Comparison of ENCODE assay signal across 18 cellular contexts in the genomic region with DNA sequence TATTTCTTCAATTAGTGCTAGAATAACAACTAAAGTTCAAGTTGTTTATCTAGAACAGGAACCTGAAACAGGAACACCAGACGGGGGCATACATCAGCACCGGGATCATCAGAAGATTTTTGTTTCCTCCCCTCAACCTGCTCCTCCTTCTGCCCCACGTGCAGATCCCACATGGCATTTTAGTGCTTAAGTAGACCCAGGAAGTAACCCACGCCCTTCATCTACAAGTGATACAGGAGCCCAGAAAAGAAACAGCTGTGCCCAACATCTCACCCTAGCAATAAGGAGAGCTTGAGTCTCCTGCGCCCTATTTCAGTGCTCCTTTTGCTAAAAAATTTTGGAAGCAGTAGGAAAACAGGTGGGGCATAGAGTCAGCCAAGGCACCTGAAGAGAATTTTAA. TPM values are rescaled to one million over a fixed set of nuclear protein-coding genes. Genes with fewer than 3 reads are reported as not detected.
"Had no signal": no experiment of that assay in that cellular context is flagged by ENCODE, and none has a peak within 500 bp of the region (broad histone marks: within the 10 kb centered on the region; RNA-seq: fewer than 3 reads in every experiment).

No MANE protein-coding gene starts in this region.

- H3K36me3 Mint-ChIP-seq: naive thymus-derived CD8-positive, alpha-beta T cell; stimulated activated naive B cell treated with anti-CD40 and anti-IgM and Interleukin-4, amounts not matched to agents 10 μg/mL and 1 μg/mL and 100 μg/mL, for 72 hours had no signal

- H3K4me3 Mint-ChIP-seq: endodermal cell; naive thymus-derived CD8-positive, alpha-beta T cell; stimulated activated naive B cell treated with anti-CD40 and anti-IgM and Interleukin-4, amounts not matched to agents 10 μg/mL and 1 μg/mL and 100 μg/mL, for 72 hours had no signal

- H3K4me3 ChIP-seq: coronary artery, heart left ventricle, mucosa of descending colon, right atrium auricular region, sigmoid colon, skin epidermis had no signal

- H3K27ac Mint-ChIP-seq: endodermal cell; naive thymus-derived CD8-positive, alpha-beta T cell; stimulated activated naive B cell treated with anti-CD40 and anti-IgM and Interleukin-4, amounts not matched to agents 10 μg/mL and 1 μg/mL and 100 μg/mL, for 72 hours had no signal

- H3K9me3 Mint-ChIP-seq: endodermal cell; naive thymus-derived CD8-positive, alpha-beta T cell; stimulated activated naive B cell treated with anti-CD40 and anti-IgM and Interleukin-4, amounts not matched to agents 10 μg/mL and 1 μg/mL and 100 μg/mL, for 72 hours had no signal

- H3K27ac ChIP-seq: coronary artery, heart left ventricle, right atrium auricular region, sigmoid colon, skin epidermis had no signal

- DNase-seq: effector CD4-positive, alpha-beta T cell; endodermal cell; foreskin melanocyte; heart left ventricle; hippocampal formation; kidney glomerular epithelial cell; mucosa of descending colon; naive thymus-derived CD8-positive, alpha-beta T cell; sigmoid colon; stimulated activated CD4-positive, alpha-beta T cell treated with anti-CD3 and anti-CD28 coated beads, Interleukin-2, amount 100 ng/mL, for 24 hours; stimulated activated CD4-positive, alpha-beta T cell treated with anti-CD3 and anti-CD28 coated beads, Interleukin-4, amount 100 ng/mL, for 4 hours; stimulated activated naive B cell treated with anti-CD40 and anti-IgM and Interleukin-4, amounts not matched to agents 10 μg/mL and 1 μg/mL and 100 μg/mL, for 72 hours; trophoblast cell had no signal

- ATAC-seq: heart left ventricle; mucosa of descending colon; naive thymus-derived CD8-positive, alpha-beta T cell; stimulated activated naive B cell treated with anti-CD40 and anti-IgM and Interleukin-4, amounts not matched to agents 10 μg/mL and 1 μg/mL and 100 μg/mL, for 72 hours had no signal

RNA-seq across cellular contexts. Expression of a gene that starts 5.2 kb away (rescaled TPM):
- total RNA-seq: dermis microvascular lymphatic vessel endothelial cell; naive thymus-derived CD8-positive, alpha-beta T cell; pulmonary artery endothelial cell had no signal
